Comparison of ENCODE assay signal across 1 cellular context in the genomic region with DNA sequence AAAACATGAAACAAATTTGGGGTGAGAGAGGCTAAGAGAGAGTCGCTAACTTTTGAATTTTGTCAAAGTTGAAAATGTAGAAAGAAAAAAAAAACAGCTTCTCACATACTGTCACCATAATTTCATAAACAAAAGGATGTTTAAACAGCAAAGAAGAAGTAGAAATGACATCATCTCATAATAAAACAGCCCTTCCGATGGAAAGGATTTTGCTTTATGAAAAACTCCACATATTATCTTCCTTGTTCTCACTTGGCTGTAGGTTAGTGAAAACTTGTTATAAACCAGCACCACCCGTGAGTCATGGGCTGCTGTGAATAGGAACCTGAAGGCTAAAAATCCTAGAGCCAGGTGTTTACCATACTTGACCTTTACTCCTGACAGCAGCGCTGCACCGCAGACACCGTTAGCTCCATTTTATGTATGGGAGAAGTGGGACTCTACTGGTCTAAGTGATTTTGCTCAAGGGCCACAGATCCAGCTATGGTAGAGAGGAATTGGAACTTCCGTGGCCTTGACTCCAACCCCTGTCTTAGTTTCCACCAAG.
TF ChIP-seq lines count a peak whose summit lies in the region.

No MANE protein-coding gene starts in this region.

TF ChIP-seq in HEK293, 187 proteins besides CTCF, POLR2A, EP300 and RAD21 (continued from another document):
- TF ChIP-seq, protein P1, sequence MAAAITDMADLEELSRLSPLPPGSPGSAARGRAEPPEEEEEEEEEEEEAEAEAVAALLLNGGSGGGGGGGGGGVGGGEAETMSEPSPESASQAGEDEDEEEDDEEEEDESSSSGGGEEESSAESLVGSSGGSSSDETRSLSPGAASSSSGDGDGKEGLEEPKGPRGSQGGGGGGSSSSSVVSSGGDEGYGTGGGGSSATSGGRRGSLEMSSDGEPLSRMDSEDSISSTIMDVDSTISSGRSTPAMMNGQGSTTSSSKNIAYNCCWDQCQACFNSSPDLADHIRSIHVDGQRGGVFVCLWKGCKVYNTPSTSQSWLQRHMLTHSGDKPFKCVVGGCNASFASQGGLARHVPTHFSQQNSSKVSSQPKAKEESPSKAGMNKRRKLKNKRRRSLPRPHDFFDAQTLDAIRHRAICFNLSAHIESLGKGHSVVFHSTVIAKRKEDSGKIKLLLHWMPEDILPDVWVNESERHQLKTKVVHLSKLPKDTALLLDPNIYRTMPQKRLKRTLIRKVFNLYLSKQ (tag by site-specific recombination; IDR thresholded peaks at IDR 0.05; ENCODE audit: borderline replicate concordance): no peak
- TF ChIP-seq, protein P2, sequence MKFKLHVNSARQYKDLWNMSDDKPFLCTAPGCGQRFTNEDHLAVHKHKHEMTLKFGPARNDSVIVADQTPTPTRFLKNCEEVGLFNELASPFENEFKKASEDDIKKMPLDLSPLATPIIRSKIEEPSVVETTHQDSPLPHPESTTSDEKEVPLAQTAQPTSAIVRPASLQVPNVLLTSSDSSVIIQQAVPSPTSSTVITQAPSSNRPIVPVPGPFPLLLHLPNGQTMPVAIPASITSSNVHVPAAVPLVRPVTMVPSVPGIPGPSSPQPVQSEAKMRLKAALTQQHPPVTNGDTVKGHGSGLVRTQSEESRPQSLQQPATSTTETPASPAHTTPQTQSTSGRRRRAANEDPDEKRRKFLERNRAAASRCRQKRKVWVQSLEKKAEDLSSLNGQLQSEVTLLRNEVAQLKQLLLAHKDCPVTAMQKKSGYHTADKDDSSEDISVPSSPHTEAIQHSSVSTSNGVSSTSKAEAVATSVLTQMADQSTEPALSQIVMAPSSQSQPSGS (tag by site-specific recombination; IDR thresholded peaks at IDR 0.05; ENCODE audit: low read depth): peak; percentile 84
- TF ChIP-seq ZNF664 (tag by site-specific recombination; IDR thresholded peaks at IDR 0.05) (no peak), FEZF1 (tag by site-specific recombination; IDR thresholded peaks at IDR 0.05) (no peak), ZNF521 (tag by site-specific recombination; IDR thresholded peaks at IDR 0.05) (no peak)
- TF ChIP-seq, protein P3, sequence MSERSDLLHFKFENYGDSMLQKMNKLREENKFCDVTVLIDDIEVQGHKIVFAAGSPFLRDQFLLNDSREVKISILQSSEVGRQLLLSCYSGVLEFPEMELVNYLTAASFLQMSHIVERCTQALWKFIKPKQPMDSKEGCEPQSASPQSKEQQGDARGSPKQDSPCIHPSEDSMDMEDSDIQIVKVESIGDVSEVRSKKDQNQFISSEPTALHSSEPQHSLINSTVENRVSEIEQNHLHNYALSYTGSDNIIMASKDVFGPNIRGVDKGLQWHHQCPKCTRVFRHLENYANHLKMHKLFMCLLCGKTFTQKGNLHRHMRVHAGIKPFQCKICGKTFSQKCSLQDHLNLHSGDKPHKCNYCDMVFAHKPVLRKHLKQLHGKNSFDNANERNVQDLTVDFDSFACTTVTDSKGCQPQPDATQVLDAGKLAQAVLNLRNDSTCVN (tag by site-specific recombination; optimal IDR thresholded peaks at IDR 0.05): no peak
- TF ChIP-seq, protein P4, sequence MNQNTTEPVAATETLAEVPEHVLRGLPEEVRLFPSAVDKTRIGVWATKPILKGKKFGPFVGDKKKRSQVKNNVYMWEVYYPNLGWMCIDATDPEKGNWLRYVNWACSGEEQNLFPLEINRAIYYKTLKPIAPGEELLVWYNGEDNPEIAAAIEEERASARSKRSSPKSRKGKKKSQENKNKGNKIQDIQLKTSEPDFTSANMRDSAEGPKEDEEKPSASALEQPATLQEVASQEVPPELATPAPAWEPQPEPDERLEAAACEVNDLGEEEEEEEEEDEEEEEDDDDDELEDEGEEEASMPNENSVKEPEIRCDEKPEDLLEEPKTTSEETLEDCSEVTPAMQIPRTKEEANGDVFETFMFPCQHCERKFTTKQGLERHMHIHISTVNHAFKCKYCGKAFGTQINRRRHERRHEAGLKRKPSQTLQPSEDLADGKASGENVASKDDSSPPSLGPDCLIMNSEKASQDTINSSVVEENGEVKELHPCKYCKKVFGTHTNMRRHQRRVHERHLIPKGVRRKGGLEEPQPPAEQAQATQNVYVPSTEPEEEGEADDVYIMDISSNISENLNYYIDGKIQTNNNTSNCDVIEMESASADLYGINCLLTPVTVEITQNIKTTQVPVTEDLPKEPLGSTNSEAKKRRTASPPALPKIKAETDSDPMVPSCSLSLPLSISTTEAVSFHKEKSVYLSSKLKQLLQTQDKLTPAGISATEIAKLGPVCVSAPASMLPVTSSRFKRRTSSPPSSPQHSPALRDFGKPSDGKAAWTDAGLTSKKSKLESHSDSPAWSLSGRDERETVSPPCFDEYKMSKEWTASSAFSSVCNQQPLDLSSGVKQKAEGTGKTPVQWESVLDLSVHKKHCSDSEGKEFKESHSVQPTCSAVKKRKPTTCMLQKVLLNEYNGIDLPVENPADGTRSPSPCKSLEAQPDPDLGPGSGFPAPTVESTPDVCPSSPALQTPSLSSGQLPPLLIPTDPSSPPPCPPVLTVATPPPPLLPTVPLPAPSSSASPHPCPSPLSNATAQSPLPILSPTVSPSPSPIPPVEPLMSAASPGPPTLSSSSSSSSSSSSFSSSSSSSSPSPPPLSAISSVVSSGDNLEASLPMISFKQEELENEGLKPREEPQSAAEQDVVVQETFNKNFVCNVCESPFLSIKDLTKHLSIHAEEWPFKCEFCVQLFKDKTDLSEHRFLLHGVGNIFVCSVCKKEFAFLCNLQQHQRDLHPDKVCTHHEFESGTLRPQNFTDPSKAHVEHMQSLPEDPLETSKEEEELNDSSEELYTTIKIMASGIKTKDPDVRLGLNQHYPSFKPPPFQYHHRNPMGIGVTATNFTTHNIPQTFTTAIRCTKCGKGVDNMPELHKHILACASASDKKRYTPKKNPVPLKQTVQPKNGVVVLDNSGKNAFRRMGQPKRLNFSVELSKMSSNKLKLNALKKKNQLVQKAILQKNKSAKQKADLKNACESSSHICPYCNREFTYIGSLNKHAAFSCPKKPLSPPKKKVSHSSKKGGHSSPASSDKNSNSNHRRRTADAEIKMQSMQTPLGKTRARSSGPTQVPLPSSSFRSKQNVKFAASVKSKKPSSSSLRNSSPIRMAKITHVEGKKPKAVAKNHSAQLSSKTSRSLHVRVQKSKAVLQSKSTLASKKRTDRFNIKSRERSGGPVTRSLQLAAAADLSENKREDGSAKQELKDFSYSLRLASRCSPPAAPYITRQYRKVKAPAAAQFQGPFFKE (tag by site-specific recombination; IDR thresholded peaks at IDR 0.05; ENCODE audit: borderline replicate concordance): no peak
